In the genomic region with DNA sequence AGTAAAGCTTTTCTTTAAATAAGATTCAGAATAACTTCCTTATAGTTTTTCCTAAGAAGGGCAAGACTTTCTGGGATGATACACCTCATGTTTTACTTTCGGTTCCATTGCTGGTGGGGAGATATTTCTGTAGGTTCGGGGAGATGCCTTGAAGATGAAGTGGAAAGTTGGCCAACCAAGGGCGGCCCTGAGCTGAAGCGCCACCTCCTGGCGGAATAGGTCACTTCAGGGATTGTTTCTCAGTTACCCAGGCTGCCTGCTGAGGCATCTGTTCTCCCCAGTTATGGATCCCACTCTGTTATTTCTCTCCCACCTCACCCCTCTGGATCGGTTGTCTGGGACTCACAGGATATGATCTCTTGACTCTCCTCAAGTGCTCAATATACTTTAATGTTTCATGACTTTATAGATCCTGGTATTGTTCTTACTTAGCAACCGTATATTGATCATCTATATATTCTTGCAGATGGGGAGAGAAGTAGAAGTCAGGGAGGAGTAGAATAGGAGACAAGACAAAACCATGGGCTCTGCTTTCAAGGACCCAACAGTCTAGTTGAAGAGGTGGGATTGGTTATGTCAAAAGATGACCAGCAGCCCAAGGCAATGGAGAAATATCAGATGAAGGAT, we compare ENCODE assay signal across 8 cellular contexts. TPM values are rescaled to one million over a fixed set of nuclear protein-coding genes. Genes with fewer than 3 reads are reported as not detected.
DNase-seq lines count a peak whose midpoint lies in the region; ATAC-seq lines count a peak whose summit lies in the region.

No MANE protein-coding gene starts in this region.

- ATAC-seq in GM21367 (IDR thresholded peaks at IDR 0.05; ENCODE audit: unreplicated experiment), result peak; percentile 90
- peak; percentile 92 for ATAC-seq in HG03571 (IDR thresholded peaks at IDR 0.05; ENCODE audit: unreplicated experiment)
- ATAC-seq in activated naive CD8-positive, alpha-beta T cell treated with anti-CD3 and anti-CD28 coated beads, Interleukin-2, amount 10 ng/mL, durations not matched to agents 7 days and 5 days (ENCODE audit: low read depth), result peak; percentile 58

- no peak overlapping the region for H3K27ac Mint-ChIP-seq in activated naive CD8-positive, alpha-beta T cell treated with anti-CD3 and anti-CD28 coated beads, Interleukin-2, amount 10 ng/mL, durations not matched to agents 7 days and 5 days

- no peaks in the 10 kb centered on the region for H3K36me3 Mint-ChIP-seq in activated naive CD8-positive, alpha-beta T cell treated with anti-CD3 and anti-CD28 coated beads, Interleukin-2, amount 10 ng/mL, durations not matched to agents 7 days and 5 days

- DNase-seq in ELR (ENCODE audit: low read depth) (peak; percentile 71), SW480 (ENCODE audit: low spot score) (peak; percentile 37), iPS-NIHi7 (ENCODE audit: extremely low spot score) (peak; percentile 78), NCI-H2107 treated with DMSO at 0.1 percent for 48 hours (lab: John Stamatoyannopoulos, UW; ENCODE audit: unreplicated experiment) (no peak)
- DNase-seq in activated naive CD8-positive, alpha-beta T cell treated with anti-CD3 and anti-CD28 coated beads, Interleukin-2, amount 10 ng/mL, durations not matched to agents 7 days and 5 days, result peak; percentile 65
- peak; percentile 75 to 79 for DNase-seq in stimulated activated CD4-positive, alpha-beta T cell treated with anti-CD3 and anti-CD28 coated beads, Interleukin-2, amount 100 ng/mL, for 24 hours

- no peak overlapping the region for H3K4me3 Mint-ChIP-seq in activated naive CD8-positive, alpha-beta T cell treated with anti-CD3 and anti-CD28 coated beads, Interleukin-2, amount 10 ng/mL, durations not matched to agents 7 days and 5 days

- H3K4me1 Mint-ChIP-seq in activated naive CD8-positive, alpha-beta T cell treated with anti-CD3 and anti-CD28 coated beads, Interleukin-2, amount 10 ng/mL, durations not matched to agents 7 days and 5 days, result peaks cover 1% of the 10 kb centered on the region

- H3K9me3 Mint-ChIP-seq in activated naive CD8-positive, alpha-beta T cell treated with anti-CD3 and anti-CD28 coated beads, Interleukin-2, amount 10 ng/mL, durations not matched to agents 7 days and 5 days, result no peaks in the 10 kb centered on the region

- POLR2A ChIA-PET in activated naive CD8-positive, alpha-beta T cell treated with anti-CD3 and anti-CD28 coated beads, Interleukin-2, amount 10 ng/mL, durations not matched to agents 7 days and 5 days (lab: Charles Lee), result no interaction called here

- peaks cover 31% of the 10 kb centered on the region for H3K27me3 Mint-ChIP-seq in activated naive CD8-positive, alpha-beta T cell treated with anti-CD3 and anti-CD28 coated beads, Interleukin-2, amount 10 ng/mL, durations not matched to agents 7 days and 5 days

RNA-seq across cellular contexts. Expression of gene MEGF10, which starts 23.4 kb away (rescaled TPM):
- total RNA-seq in activated naive CD8-positive, alpha-beta T cell treated with anti-CD3 and anti-CD28 coated beads, Interleukin-2, amount 10 ng/mL, durations not matched to agents 7 days and 5 days, result not detected
